Comparison of ENCODE assay signal across 8 cellular contexts in genomic region chr11:63768232-63769043, GRCh38. TPM values are rescaled to one million over a fixed set of nuclear protein-coding genes. Genes with fewer than 3 reads are reported as not detected.
A peak's percentile ranks its signal among the peaks of the same experiment; 100 is the strongest.
DNase-seq lines count a peak whose midpoint lies in the region; ATAC-seq and TF ChIP-seq lines count a peak whose summit lies in the region.

TSS of gene ZFTA (minus strand) at chr11:63768775. CDS start at chr11:63768622, 153 bp downstream.

- H3K9me3 ChIP-seq in OCI-LY7 (ENCODE audit: low read length) = no peaks in the 10 kb centered on the region
- no peaks in the 10 kb centered on the region for H3K9me3 ChIP-seq in stomach smooth muscle (ENCODE audit: control insufficient read depth in 2 of 2, low read length in 2 of 2)

- peak within 1 kb of the TSS; percentile 66 to 74 for H3K9ac ChIP-seq in stomach smooth muscle (ENCODE audit: low read length in 2 of 2)

- POLR2A ChIA-PET in OCI-LY7 (lab: Charles Lee) = no interaction called here

- no TSS peak for BruUV-seq in OCI-LY7 (replicated peaks; lab: Mats Ljungman, UMichigan)

- no peaks in the 10 kb centered on the region for H3K27me3 ChIP-seq in stomach smooth muscle (ENCODE audit: control insufficient read depth in 1 of 2, insufficient read depth in 2 of 2, low read length in 2 of 2)

- H3K27ac Mint-ChIP-seq in activated T-helper 17 cell treated with anti-CD3 and anti-CD28 coated beads, Interleukin-2, amount 50 U/mL, for 72 hours = peak within 1 kb of the TSS; percentile 92
- peak within 1 kb of the TSS; percentile 80 to 84 for H3K27ac Mint-ChIP-seq in natural killer cell

- CTCF ChIA-PET in OCI-LY7 (lab: Charles Lee; ENCODE audit: unreplicated experiment) = interaction anchor here (0.6 kb wide), 2 partner anchors 8 to 52 kb away, joined by 3 read pairs; no protein-coding TSS in a partner anchor

- peak within 1 kb of the TSS; percentile 96 for H3K4me3 Mint-ChIP-seq in activated T-helper 17 cell treated with anti-CD3 and anti-CD28 coated beads, Interleukin-2, amount 50 U/mL, for 72 hours
- H3K4me3 Mint-ChIP-seq in natural killer cell = peak within 1 kb of the TSS; percentile 98

- H3K4me1 ChIP-seq in OCI-LY7 (ENCODE audit: insufficient read depth, low read length, poor library complexity, severe bottlenecking) (peaks cover 20% of the 10 kb centered on the region), stomach smooth muscle (ENCODE audit: control insufficient read depth, insufficient read depth, low read length) (peaks cover 50% of the 10 kb centered on the region)

- peak; percentile 68 for ATAC-seq in HG03432 (IDR thresholded peaks at IDR 0.05; ENCODE audit: unreplicated experiment)
- peak; percentile 67 for ATAC-seq in activated T-helper 17 cell treated with anti-CD3 and anti-CD28 coated beads, Interleukin-2, amount 50 U/mL, for 72 hours (replicated peaks)
- ATAC-seq in natural killer cell = peak; percentile 69 to 79 (median 77)

- TF ChIP-seq CTCF in OCI-LY7 (conservative IDR thresholded peaks at IDR 0.05; ENCODE audit: low read length) = peak; percentile 52
- TF ChIP-seq CTCF in fibroblast of mammary gland (conservative IDR thresholded peaks at IDR 0.05; ENCODE audit: control insufficient read depth, insufficient read depth, low read depth, low read length) = no peak
- TF ChIP-seq CTCF in natural killer cell (IDR thresholded peaks at IDR 0.05) = peak; percentile 67

- H3K36me3 ChIP-seq in OCI-LY7 (ENCODE audit: insufficient read depth, low read length) = no peaks in the 10 kb centered on the region; the same call in 1 of the 2 replicates
- H3K36me3 ChIP-seq in stomach smooth muscle (ENCODE audit: control insufficient read depth in 2 of 2, insufficient read depth in 2 of 2, low read length in 2 of 2) = no peaks in the 10 kb centered on the region

- no peaks in the 10 kb centered on the region for H3K9me3 Mint-ChIP-seq in activated T-helper 17 cell treated with anti-CD3 and anti-CD28 coated beads, Interleukin-2, amount 50 U/mL, for 72 hours
- no peaks in the 10 kb centered on the region for H3K9me3 Mint-ChIP-seq in natural killer cell

- peaks cover 8% of the 10 kb centered on the region for H3K27me3 Mint-ChIP-seq in activated T-helper 17 cell treated with anti-CD3 and anti-CD28 coated beads, Interleukin-2, amount 50 U/mL, for 72 hours
- H3K27me3 Mint-ChIP-seq in natural killer cell (ENCODE audit: low read depth in 2 of 2) = peaks cover 5 to 12% of the 10 kb centered on the region in 2 donors

- peaks cover 12% of the 10 kb centered on the region; the same call in 1 of the 2 replicates for H4K20me1 ChIP-seq in OCI-LY7 (ENCODE audit: insufficient read depth, low read length)

- peak within 1 kb of the TSS; percentile 100 for H3K4me2 ChIP-seq in OCI-LY7 (ENCODE audit: low read length)

- H3K36me3 Mint-ChIP-seq in activated T-helper 17 cell treated with anti-CD3 and anti-CD28 coated beads, Interleukin-2, amount 50 U/mL, for 72 hours (ENCODE audit: low read depth) = peaks cover 7% of the 10 kb centered on the region
- H3K36me3 Mint-ChIP-seq in natural killer cell = no peaks in the 10 kb centered on the region

- H3K4me3 ChIP-seq in OCI-LY7 (ENCODE audit: low read depth, low read length, poor library complexity, severe bottlenecking) = peak within 1 kb of the TSS; percentile 91
- peak within 1 kb of the TSS; percentile 83 for H3K4me3 ChIP-seq in fibroblast of mammary gland (ENCODE audit: control insufficient read depth, low read depth, low read length)
- peak within 1 kb of the TSS; percentile 67 to 88 for H3K4me3 ChIP-seq in stomach smooth muscle (ENCODE audit: low read length in 2 of 2)

- intact Hi-C loops in OCI-LY7 (cut with micrococcal nuclease; ENCODE audit: unreplicated experiment) (loop anchor here (2.0 to 5.0 kb wide), 4 partner anchors 44 to 379 kb away; partner anchors contain the start of genes MARK2, NAA40 and SPINDOC), natural killer cell (cut with micrococcal nuclease) (loop anchor here (5.0 kb wide), 1 partner anchor 179 kb away; no protein-coding TSS in a partner anchor)

- H2AFZ ChIP-seq in OCI-LY7 (ENCODE audit: low read length) = peak within 1 kb of the TSS; percentile 87

- DNase-seq in SIG-M5 treated with dmso at 0.1 percent for 504 hours (lab: John Stamatoyannopoulos, UW; ENCODE audit: unreplicated experiment) (peak; percentile 60), SIG-M5 (lab: John Stamatoyannopoulos, UW) (no peak), OCI-LY7 (ENCODE audit: low spot score) (peak; percentile 84), fibroblast of mammary gland (ENCODE audit: low read depth) (peak; percentile 34), natural killer cell (peak; percentile 71)

- H3K4me1 Mint-ChIP-seq in activated T-helper 17 cell treated with anti-CD3 and anti-CD28 coated beads, Interleukin-2, amount 50 U/mL, for 72 hours = peaks cover 8% of the 10 kb centered on the region
- H3K4me1 Mint-ChIP-seq in natural killer cell = peaks cover 9 to 11% of the 10 kb centered on the region in 2 donors

- H3K79me2 ChIP-seq in OCI-LY7 (ENCODE audit: insufficient read depth, low read depth, low read length) = 0 out of 2 replicates have a peak, but pooled peaks cover 6% of the 10 kb centered on the region

- peak within 1 kb of the TSS; percentile 52 for H3K27ac ChIP-seq in OCI-LY7 (ENCODE audit: low read depth, low read length, poor library complexity, severe bottlenecking)
- peak within 1 kb of the TSS; percentile 78 for H3K27ac ChIP-seq in stomach smooth muscle (ENCODE audit: low read length)

- H3K9me2 ChIP-seq in OCI-LY7 (ENCODE audit: insufficient read depth, low read length) = no peaks in the 10 kb centered on the region

RNA-seq across cellular contexts. Expression of gene ZFTA, which starts in this region (rescaled TPM):
- total RNA-seq in OCI-LY7 (2014; rRNA removed; shearing (Covaris generic)) = 6.8 and 10.3 TPM in 2 replicates
- total RNA-seq in OCI-LY7 (2022) = 12.7 TPM in 2 replicates
- total RNA-seq in activated T-helper 17 cell treated with anti-CD3 and anti-CD28 coated beads, Interleukin-2, amount 50 U/mL, for 72 hours = 1 to 10 TPM in 1 of 2 donors, under 1 TPM in 1; 0.45 to 1.3 TPM
- total RNA-seq in natural killer cell = 1 to 10 TPM; 3.7 to 5.3 (median 4.8) TPM
